Comparison of ENCODE assay signal across 8 cellular contexts in genomic region chr10:23158370-23158769, GRCh38. TPM values are rescaled to one million over a fixed set of nuclear protein-coding genes. Genes with fewer than 3 reads are reported as not detected.
DNase-seq lines count a peak whose midpoint lies in the region; ATAC-seq and TF ChIP-seq lines count a peak whose summit lies in the region.

No MANE protein-coding gene starts in this region.

- peaks cover 2% of the 10 kb centered on the region for H3K4me1 Mint-ChIP-seq in T-helper 2 cell treated with Interferon-gamma antibody and Interleukin-4, amounts not matched to agents 5 μg/mL and 100 μg/mL, for 36 hours (ENCODE audit: low read depth)

- H4K20me1 ChIP-seq in DND-41 (ENCODE audit: insufficient read depth, low read length), result no peaks in the 10 kb centered on the region

- peak; percentile 77 for TF ChIP-seq CTCF in DND-41 (IDR thresholded peaks at IDR 0.05; ENCODE audit: borderline replicate concordance, extremely low read depth, low read length, poor library complexity, severe bottlenecking)

- no peak overlapping the region for H3K4me2 ChIP-seq in DND-41 (ENCODE audit: insufficient read depth, low read length)

- H3K9me3 ChIP-seq in DND-41 (ENCODE audit: insufficient read depth, low read length, severe bottlenecking), result no peaks in the 10 kb centered on the region
- no peaks in the 10 kb centered on the region for H3K9me3 ChIP-seq in iPS-20b (ENCODE audit: insufficient read depth, low read depth, low read length)

- no peak overlapping the region for H2AFZ ChIP-seq in DND-41 (ENCODE audit: low read depth, low read length)

- H3K36me3 Mint-ChIP-seq in T-helper 2 cell treated with Interferon-gamma antibody and Interleukin-4, amounts not matched to agents 5 μg/mL and 100 μg/mL, for 36 hours (ENCODE audit: low read depth), result no peaks in the 10 kb centered on the region

- H3K4me3 ChIP-seq in DND-41 (ENCODE audit: low read depth in 1 of 2, low read length in 2 of 2), result no peak overlapping the region
- peak overlapping the region; percentile 61 for H3K4me3 ChIP-seq in iPS-20b (ENCODE audit: low read length)

- H3K4me3 Mint-ChIP-seq in T-helper 2 cell treated with Interferon-gamma antibody and Interleukin-4, amounts not matched to agents 5 μg/mL and 100 μg/mL, for 36 hours, result no peak overlapping the region

- H3K9ac ChIP-seq in DND-41 (ENCODE audit: low read depth, low read length) (no peak overlapping the region), iPS-20b (ENCODE audit: low read depth, low read length) (no peak overlapping the region)

- H3K4me1 ChIP-seq in DND-41 (ENCODE audit: insufficient read depth, low read length) (0 out of 2 replicates have a peak, but pooled peaks cover 2% of the 10 kb centered on the region), iPS-20b (ENCODE audit: insufficient read depth, low read length) (no peaks in the 10 kb centered on the region)

- in situ Hi-C loops in KBM-7 (cut with MboI; ENCODE audit: low pct_unique_long_range_greater_than_20kb, low sequenced_read_pairs), result loop anchor here (25.0 kb wide), 1 partner anchor 129 kb away; no protein-coding TSS in a partner anchor

- H3K27ac Mint-ChIP-seq in T-helper 2 cell treated with Interferon-gamma antibody and Interleukin-4, amounts not matched to agents 5 μg/mL and 100 μg/mL, for 36 hours, result no peak overlapping the region

- H3K27me3 ChIP-seq in DND-41 (ENCODE audit: insufficient read depth, low read length, poor library complexity) (no peaks in the 10 kb centered on the region), iPS-20b (ENCODE audit: insufficient read depth, low read length) (peaks cover 30% of the 10 kb centered on the region)

- no peaks in the 10 kb centered on the region for H3K9me3 Mint-ChIP-seq in T-helper 2 cell treated with Interferon-gamma antibody and Interleukin-4, amounts not matched to agents 5 μg/mL and 100 μg/mL, for 36 hours

- H3K36me3 ChIP-seq in DND-41 (ENCODE audit: insufficient read depth, low read length) (no peaks in the 10 kb centered on the region), iPS-20b (ENCODE audit: insufficient read depth, low read depth, low read length) (no peaks in the 10 kb centered on the region)

- H3K79me2 ChIP-seq in DND-41 (ENCODE audit: insufficient read depth, low read length), result no peaks in the 10 kb centered on the region

- DNase-seq in DND-41, result peak; percentile 59
- DNase-seq in KBM-7, result peak; percentile 77
- DNase-seq in RPMI7951 (ENCODE audit: low read depth), result peak; percentile 67
- DNase-seq in brain pericyte (ENCODE audit: low read depth, low spot score), result peak; percentile 13
- DNase-seq in stimulated activated CD4-positive, alpha-beta T cell treated with anti-CD3 and anti-CD28 coated beads, Interleukin-12 subunit alpha, Interleukin-12 subunit beta, amount 100 ng/mL, for 4 hours, result peak; percentile 21
- no peak for DNase-seq in T-helper 2 cell treated with Interferon-gamma antibody and Interleukin-4, amounts not matched to agents 5 μg/mL and 100 μg/mL, for 36 hours (ENCODE audit: low spot score)

- H3K27ac ChIP-seq in DND-41 (ENCODE audit: low read length), result no peak overlapping the region
- H3K27ac ChIP-seq in iPS-20b (ENCODE audit: low read length), result no peak overlapping the region

- peaks cover 3% of the 10 kb centered on the region for H3K27me3 Mint-ChIP-seq in T-helper 2 cell treated with Interferon-gamma antibody and Interleukin-4, amounts not matched to agents 5 μg/mL and 100 μg/mL, for 36 hours (ENCODE audit: low read depth)

- ATAC-seq in DND-41 (ENCODE audit: insufficient read depth, low read depth) (peak; percentile 82), GM21423 (IDR thresholded peaks at IDR 0.05; ENCODE audit: unreplicated experiment) (peak; percentile 54)

RNA-seq across cellular contexts. Expression of gene PTF1A, which starts 33.7 kb away (rescaled TPM):
- total RNA-seq in RPMI7951 (2014; rRNA removed; shearing (Covaris generic)), result not detected in 2 replicates
